ENCODE assay signal across 12 cellular contexts in the genomic region with DNA sequence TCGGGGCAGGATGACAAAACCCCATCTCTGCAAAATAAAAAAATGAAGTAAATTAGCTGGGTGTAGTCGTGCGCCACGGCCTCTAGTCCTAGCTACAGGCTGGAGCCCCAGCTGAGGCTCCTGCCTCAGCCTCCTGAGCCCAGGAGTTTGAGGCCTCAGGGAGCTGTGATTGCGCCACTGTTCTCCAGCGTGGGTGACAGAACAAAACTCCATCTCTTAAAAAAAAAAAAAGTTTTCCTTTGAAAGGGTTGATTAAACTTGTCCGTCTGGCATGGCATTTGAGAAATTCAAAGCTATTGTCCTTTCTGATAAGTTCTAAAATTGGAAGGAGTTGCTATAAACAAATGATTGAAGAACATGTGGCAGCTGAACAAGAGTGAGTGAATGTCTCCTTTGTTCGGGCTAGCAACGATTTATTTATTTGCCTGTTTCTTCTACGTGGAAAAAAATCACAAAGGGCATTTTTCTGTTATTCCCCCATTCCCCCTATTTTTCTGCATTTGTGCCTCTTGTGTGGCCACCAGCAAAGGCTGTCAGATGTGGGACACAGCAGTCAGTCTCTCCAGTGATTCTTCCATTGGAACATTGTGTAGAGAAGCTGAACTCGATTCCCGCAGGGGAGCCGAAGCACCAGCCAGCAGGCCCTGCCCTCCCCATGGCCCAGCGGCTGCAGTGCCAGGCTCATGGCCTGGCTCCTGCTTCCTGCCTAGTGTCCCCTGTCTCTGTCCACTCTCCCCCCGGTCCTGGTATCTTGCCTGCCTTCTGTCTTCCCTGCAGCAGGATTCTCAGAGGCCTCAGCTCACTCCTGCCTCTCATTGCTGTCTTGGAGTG. TPM values are rescaled to one million over a fixed set of nuclear protein-coding genes. Genes with fewer than 3 reads are reported as not detected.
DNase-seq lines count a peak whose midpoint lies in the region; ATAC-seq and TF ChIP-seq lines count a peak whose summit lies in the region.
"Had no signal": no experiment of that assay in that cellular context is flagged by ENCODE, and none has a peak within 500 bp of the region (broad histone marks: within the 10 kb centered on the region; RNA-seq: fewer than 3 reads in every experiment).

No MANE protein-coding gene starts in this region.

- peaks cover 25% of the 10 kb centered on the region for H3K36me3 ChIP-seq in rectal smooth muscle tissue (ENCODE audit: control insufficient read depth, insufficient read depth, low read length)

- H3K14ac ChIP-seq in H9 (ENCODE audit: insufficient read depth, low read length): no peak overlapping the region

- H3K23me2 ChIP-seq in H9 (ENCODE audit: insufficient read length, low read depth, low read length, poor library complexity, severe bottlenecking): no peaks in the 10 kb centered on the region

- H2BK120ac ChIP-seq in H9 (ENCODE audit: low read depth, low read length, poor library complexity, severe bottlenecking): no peak overlapping the region

- no peaks in the 10 kb centered on the region for H4K20me1 ChIP-seq in H9 (ENCODE audit: control insufficient read depth, insufficient read depth, insufficient read length)

- H3K4me3 ChIP-seq in rectal smooth muscle tissue (ENCODE audit: low read length): no peak overlapping the region

- H3K23ac ChIP-seq in H9 (ENCODE audit: insufficient read length, low read depth, low read length): no peak overlapping the region

- H3K9ac ChIP-seq in H9 (ENCODE audit: extremely low read depth, insufficient read length, low read length): no peak overlapping the region
- H3K9ac ChIP-seq in rectal smooth muscle tissue (ENCODE audit: low read length): no peak overlapping the region

- no peak overlapping the region for H3K18ac ChIP-seq in H9 (ENCODE audit: insufficient read length, low read depth, low read length)

- ATAC-seq in left cardiac atrium: peak; percentile 42 to 43
- ATAC-seq in HG03442 (IDR thresholded peaks at IDR 0.05; ENCODE audit: unreplicated experiment): no peak

- DNase-seq in H9 (no peak), amygdala (lab: John Stamatoyannopoulos, UW) (peak in 50 of 56 donors; percentile 19 to 88 (median 59)), left cardiac atrium (no peak), kidney tubule cell (ENCODE audit: low spot score) (no peak), NCI-H2171 treated with DMSO at 0.1 percent for 48 hours (lab: John Stamatoyannopoulos, UW) (no peak), kidney glomerular epithelial cell (lab: John Stamatoyannopoulos, UW) (no peak)
- DNase-seq: activated effector memory CD4-positive, alpha-beta T cell treated with anti-CD3 and anti-CD28 coated beads, Interleukin-2, amount 50 U/mL, for 16 hours; NCI-H1048; retina; stimulated activated naive CD4-positive, alpha-beta T cell treated with Interleukin-2 at 50 U/mL for 16 hours had no signal

- no peak overlapping the region for H3K4me3 Mint-ChIP-seq in H9

- no peaks in the 10 kb centered on the region for H3K4me1 ChIP-seq in H9 (ENCODE audit: insufficient read depth, low read length)
- peaks cover 2% of the 10 kb centered on the region for H3K4me1 ChIP-seq in rectal smooth muscle tissue (ENCODE audit: control insufficient read depth, insufficient read depth, low read length)

- H2BK15ac ChIP-seq in H9 (ENCODE audit: low read depth, low read length): no peak overlapping the region

- no peaks in the 10 kb centered on the region for H3K27me3 ChIP-seq in H9 (ENCODE audit: insufficient read depth, low read length)
- H3K27me3 ChIP-seq in rectal smooth muscle tissue (ENCODE audit: control insufficient read depth, insufficient read depth, low read length): no peaks in the 10 kb centered on the region

- H3K27me3 Mint-ChIP-seq in H9 (ENCODE audit: low read depth): no peaks in the 10 kb centered on the region

- TF ChIP-seq CTCF in H9 (conservative IDR thresholded peaks at IDR 0.05): no peak

- H4K8ac ChIP-seq in H9 (replicated peaks; ENCODE audit: insufficient read length, low read depth, low read length): no peak overlapping the region

- no peak overlapping the region for H2BK20ac ChIP-seq in H9 (ENCODE audit: low read depth, low read length, poor library complexity, severe bottlenecking)

- H2AK5ac ChIP-seq in H9 (ENCODE audit: insufficient read length, low read length): no peak overlapping the region

- no peaks in the 10 kb centered on the region for H3K4me1 Mint-ChIP-seq in H9

- H3K79me1 ChIP-seq in H9 (ENCODE audit: insufficient read depth, low read depth, low read length, poor library complexity, severe bottlenecking): no peaks in the 10 kb centered on the region

- no peaks in the 10 kb centered on the region for H3K9me3 Mint-ChIP-seq in H9

- H2BK5ac ChIP-seq in H9 (ENCODE audit: insufficient read length, low read length): no peak overlapping the region

- H4K5ac ChIP-seq in H9 (ENCODE audit: insufficient read length, low read depth, low read length): no peak overlapping the region

- H3T11ph ChIP-seq in H9 (ENCODE audit: low read length): no peak overlapping the region

- peak overlapping the region in 2 of 3 experiments; percentile 10 to 86; a peak in 2 of 7 replicates for H3K27ac Mint-ChIP-seq in H9

- no peak overlapping the region for H3K4ac ChIP-seq in H9 (ENCODE audit: low read depth, low read length)

- no peak overlapping the region for H3K27ac ChIP-seq in H9 (ENCODE audit: insufficient read length, low read depth, low read length)
- H3K27ac ChIP-seq in rectal smooth muscle tissue (ENCODE audit: low read depth, low read length): peak overlapping the region; percentile 34

- no peak overlapping the region for H2AFZ ChIP-seq in H9 (ENCODE audit: low read length)

- H3K9me3 ChIP-seq in H9 (ENCODE audit: control insufficient read depth, low read depth, low read length): no peaks in the 10 kb centered on the region

- H3K4me2 ChIP-seq in H9 (ENCODE audit: insufficient read depth, insufficient read length, low read length): no peak overlapping the region

- no peaks in the 10 kb centered on the region for H3K79me2 ChIP-seq in H9 (ENCODE audit: insufficient read depth, low read length)

- WGBS in H9 (ENCODE audit: extremely low coverage, insufficient read length, low lambda C conversion rate): no CpG with 5 or more reads among the region's 15 CpGs

- no peak overlapping the region for H4K91ac ChIP-seq in H9 (ENCODE audit: insufficient read length, low read depth, low read length)

- H3K36me3 Mint-ChIP-seq in H9 (ENCODE audit: insufficient read depth in 1 of 3, low read depth in 3 of 3): peaks cover 22 to 86% (median 67%) of the 10 kb centered on the region in 3 experiments; a peak in 6 of 7 replicates

- no peak overlapping the region for H3K56ac ChIP-seq in H9 (ENCODE audit: insufficient read length, low read depth, low read length)

- H2BK12ac ChIP-seq in H9 (ENCODE audit: insufficient read length, low read depth, low read length): no peak overlapping the region

- intact Hi-C loops in left cardiac atrium (cut with DNase I): no loop called here

RNA-seq across cellular contexts. Expression of gene PWP2, which starts 21.5 kb away (rescaled TPM):
- total RNA-seq in H9 (2021) (6.0 and 6.3 TPM in 2 replicates), left cardiac atrium (1 to 10 TPM; 1.2 to 7.0 TPM)

RNA-seq across cellular contexts. Expression of gene GATD3, which starts 47.8 kb away (rescaled TPM):
- 13.2 and 14.1 TPM in 2 replicates for total RNA-seq in H9 (2021)
- 10 to 100 TPM in 1 of 2 donors, 1 to 10 TPM in 1; 8.9 to 75.9 TPM for total RNA-seq in left cardiac atrium

Comparison
In these comparisons a context has a peak if more than half of its experiments do, and no peak if none do; other contexts are left out.
1. DNase-seq: peak in amygdala (50 of 56); none in H9 (single experiment), left cardiac atrium (single experiment), kidney tubule cell (single experiment), NCI-H2171 treated with DMSO at 0.1 percent for 48 hours (single experiment) and kidney glomerular epithelial cell (single experiment).